ENCODE assay signal across 24 cellular contexts in genomic region chr7:93161181-93161762, GRCh38. TPM values are rescaled to one million over a fixed set of nuclear protein-coding genes. Genes with fewer than 3 reads are reported as not detected.
DNase-seq lines count a peak whose midpoint lies in the region; ATAC-seq and TF ChIP-seq lines count a peak whose summit lies in the region.
"Had no signal": no experiment of that assay in that cellular context is flagged by ENCODE, and none has a peak within 500 bp of the region (broad histone marks: within the 10 kb centered on the region; RNA-seq: fewer than 3 reads in every experiment).

No MANE protein-coding gene starts in this region.

- peak overlapping the region; percentile 76 for H2AK9ac ChIP-seq in IMR-90 (replicated peaks; ENCODE audit: low read depth, low read length, poor library complexity)

- no CpG with 5 or more reads among the region's 3 CpGs for WGBS in IMR-90 (ENCODE audit: extremely low coverage in 2 of 2, insufficient read length in 1 of 2), 2 experiments
- 73 to 82% methylated on average over 3 of the region's 3 CpGs for WGBS in aorta, 2 donors

- H3K56ac ChIP-seq in IMR-90 (ENCODE audit: extremely low read depth, insufficient read depth, low read length) = no peak overlapping the region

- ATAC-seq in IMR-90 (ENCODE audit: low read depth) (no peak), aorta (ENCODE audit: low FRiP score) (no peak)
- ATAC-seq: HepG2, K562, Panc1 had no signal

- H3K79me1 ChIP-seq in IMR-90 (ENCODE audit: low read depth in 1 of 2, low read length in 2 of 2) = no peaks in the 10 kb centered on the region

- H4K91ac ChIP-seq in IMR-90 (ENCODE audit: insufficient read depth, low read depth, low read length) = no peak overlapping the region

- H3K4me3 ChIP-seq in IMR-90 (ENCODE audit: insufficient read depth, low read depth, low read length) = no peak overlapping the region
- H3K4me3 ChIP-seq in brain microvascular endothelial cell (ENCODE audit: low read depth, low read length) = no peak overlapping the region
- no peak overlapping the region for H3K4me3 ChIP-seq in A673 (ENCODE audit: low read depth, low read length, poor library complexity, severe bottlenecking)
- H3K4me3 ChIP-seq in aorta (ENCODE audit: low read length in 2 of 2) = no peak overlapping the region
- H3K4me3 ChIP-seq: GM23248, K562, MG63, SK-N-MC had no signal

- no peak overlapping the region for H2BK15ac ChIP-seq in IMR-90 (ENCODE audit: low read depth, low read length)

- CTCF ChIA-PET in IMR-90 (lab: Yijun Ruan, JAX) (no interaction called here), A673 (lab: Charles Lee) (no interaction called here)

- H2BK20ac ChIP-seq in IMR-90 (ENCODE audit: low read depth, low read length) = no peak overlapping the region

- no peaks in the 10 kb centered on the region for H3K9me1 ChIP-seq in IMR-90 (ENCODE audit: insufficient read depth, low read length)

- no peak for TF ChIP-seq POLR2A in IMR-90 (IDR thresholded peaks at IDR 0.05; ENCODE audit: low read depth, low read length)

- DNase-seq in IMR-90 = no peak
- DNase-seq in RPMI7951 (ENCODE audit: low read depth) = peak; percentile 11
- no peak for DNase-seq in brain microvascular endothelial cell
- DNase-seq in A673 (ENCODE audit: low spot score) = no peak
- no peak for DNase-seq in pons (ENCODE audit: low spot score)
- no peak for DNase-seq in DMS79 (lab: John Stamatoyannopoulos, UW)
- DNase-seq in aorta = no peak
- DNase-seq: ACHN; BE2C; Calu3; CD8-positive, alpha-beta memory T cell; DND-41; GM23248; H7; MG63; NCI-H1694; NCI-H2029 treated with DMSO at 0.1 percent for 48 hours; NCI-H526 treated with DMSO at 0.1 percent for 48 hours; SHP77 treated with DMSO at 0.1 percent for 48 hours had no signal

- no peak for TF ChIP-seq CTCF in IMR-90 (conservative IDR thresholded peaks at IDR 0.05; ENCODE audit: low read depth, low read length)
- no peak for TF ChIP-seq CTCF in brain microvascular endothelial cell (IDR thresholded peaks at IDR 0.05; ENCODE audit: low read depth, low read length, missing control alignments)
- TF ChIP-seq CTCF in A673 (conservative IDR thresholded peaks at IDR 0.05; ENCODE audit: low read depth, low read length) = no peak

- no peak overlapping the region for H3K14ac ChIP-seq in IMR-90 (replicated peaks; ENCODE audit: low read depth, low read length)

- no peak overlapping the region for H2AK5ac ChIP-seq in IMR-90 (ENCODE audit: low read depth, low read length)

- H4K8ac ChIP-seq in IMR-90 (ENCODE audit: low read depth in 2 of 2, low read length in 2 of 2) = no peak overlapping the region

- H3K27me3 ChIP-seq in IMR-90 (ENCODE audit: control insufficient read depth, insufficient read depth, low read length) = no peaks in the 10 kb centered on the region; the same call in 1 of the 2 replicates
- no peaks in the 10 kb centered on the region for H3K27me3 ChIP-seq in brain microvascular endothelial cell (replicated peaks)
- H3K27me3 ChIP-seq in A673 (replicated peaks; ENCODE audit: insufficient read depth, low read depth, low read length, poor library complexity) = no peaks in the 10 kb centered on the region
- no peaks in the 10 kb centered on the region for H3K27me3 ChIP-seq in aorta (ENCODE audit: control insufficient read depth in 1 of 2, insufficient read depth in 2 of 2, low read length in 1 of 2)
- H3K27me3 ChIP-seq: BE2C, MG63 had no signal

- no peak overlapping the region for H2AFZ ChIP-seq in IMR-90 (replicated peaks; ENCODE audit: low read length, poor library complexity)
- H2AFZ ChIP-seq: GM23248 had no signal

- TF ChIP-seq RAD21 in IMR-90 (IDR thresholded peaks at IDR 0.05; ENCODE audit: low read length) = no peak

- no TSS peak for BruUV-seq in IMR-90 (replicated peaks; lab: Mats Ljungman, UMichigan)
- no TSS peak for BruUV-seq in A673 (replicated peaks; lab: Mats Ljungman, UMichigan)

- no peak overlapping the region for H3K9ac ChIP-seq in IMR-90 (ENCODE audit: low read depth, low read length)
- H3K9ac ChIP-seq: GM23248 had no signal

- H3K4me1 ChIP-seq in IMR-90 (ENCODE audit: control insufficient read depth, insufficient read depth, low read length) (no peaks in the 10 kb centered on the region; the same call in 1 of the 2 replicates), A673 (ENCODE audit: insufficient read depth, low read length, poor library complexity, severe bottlenecking) (no peaks in the 10 kb centered on the region), aorta (ENCODE audit: control insufficient read depth in 1 of 2, insufficient read depth in 2 of 2, low read length in 2 of 2) (peaks cover 0 to 1% of the 10 kb centered on the region in 2 donors)
- H3K4me1 ChIP-seq: BE2C had no signal

- dilution Hi-C loops in IMR-90 (cut with HindIII; ENCODE audit: low sequenced_read_pairs, unreplicated experiment) = no loop called here

- intact Hi-C loops in IMR-90 (cut with micrococcal nuclease) = no loop called here
- intact Hi-C loops in A673 (cut with micrococcal nuclease; ENCODE audit: unreplicated experiment) = no loop called here
- intact Hi-C loops in aorta (cut with DNase I) = no loop called here

- POLR2A ChIA-PET in IMR-90 (lab: Charles Lee; ENCODE audit: unreplicated experiment) = no interaction called here
- POLR2A ChIA-PET in A673 (lab: Charles Lee; ENCODE audit: low non-redundant PET) = no interaction called here

- in situ Hi-C loops in IMR-90 (cut with MboI; ENCODE audit: low sequenced_read_pairs) = no loop called here
- in situ Hi-C loops in brain microvascular endothelial cell (cut with HindIII; ENCODE audit: low pct_ligation_motif_present, low sequenced_read_pairs) = no loop called here

- H2BK120ac ChIP-seq in IMR-90 (ENCODE audit: low read depth, low read length) = no peak overlapping the region

- H2BK5ac ChIP-seq in IMR-90 (ENCODE audit: low read depth, low read length, poor library complexity, severe bottlenecking) = no peak overlapping the region

- no peaks in the 10 kb centered on the region for H4K20me1 ChIP-seq in IMR-90 (ENCODE audit: insufficient read depth, low read length)

- H3K18ac ChIP-seq in IMR-90 (ENCODE audit: low read depth, low read length) = no peak overlapping the region

- no peak overlapping the region for H3K23ac ChIP-seq in IMR-90 (ENCODE audit: low read depth, low read length)

- no peak overlapping the region for H3K27ac ChIP-seq in IMR-90 (ENCODE audit: insufficient read depth, low read length)
- H3K27ac ChIP-seq in brain microvascular endothelial cell = peak overlapping the region; percentile 85
- H3K27ac ChIP-seq in A673 (ENCODE audit: low read depth, low read length, poor library complexity, severe bottlenecking) = no peak overlapping the region
- H3K27ac ChIP-seq in aorta (ENCODE audit: low read depth in 1 of 2, low read length in 2 of 2) = no peak overlapping the region
- H3K27ac ChIP-seq: GM23248, SK-N-MC had no signal

- no peak overlapping the region for H4K5ac ChIP-seq in IMR-90 (ENCODE audit: low read depth, low read length)

- H3K4me2 ChIP-seq in IMR-90 (ENCODE audit: low read depth, low read length) = no peak overlapping the region

- peaks cover 3% of the 10 kb centered on the region; the same call in 1 of the 2 replicates for H3K9me3 ChIP-seq in IMR-90 (ENCODE audit: control insufficient read depth, insufficient read depth, low read length)
- H3K9me3 ChIP-seq in A673 (ENCODE audit: low read depth, low read length, poor library complexity, severe bottlenecking) = no peaks in the 10 kb centered on the region
- H3K9me3 ChIP-seq in aorta (ENCODE audit: control insufficient read depth, low read length) = no peaks in the 10 kb centered on the region
- H3K9me3 ChIP-seq: BE2C, MG63 had no signal

- H3K4ac ChIP-seq in IMR-90 (ENCODE audit: low read depth, low read length) = no peak overlapping the region

- H3K36me3 ChIP-seq in IMR-90 (ENCODE audit: control insufficient read depth, insufficient read depth, low read length) (no peaks in the 10 kb centered on the region), brain microvascular endothelial cell (replicated peaks) (no peaks in the 10 kb centered on the region), A673 (ENCODE audit: insufficient read depth, low read length, poor library complexity, severe bottlenecking) (no peaks in the 10 kb centered on the region), aorta (ENCODE audit: control insufficient read depth in 1 of 2, insufficient read depth in 2 of 2, low read length in 1 of 2) (no peaks in the 10 kb centered on the region)
- H3K36me3 ChIP-seq: BE2C, MG63 had no signal

TF ChIP-seq in IMR-90, 13 proteins besides CTCF, POLR2A, EP300 and RAD21 (continues in another document):
- TF ChIP-seq MAFK (IDR thresholded peaks at IDR 0.05; ENCODE audit: low read depth, low read length) (no peak), NFE2L2 (IDR thresholded peaks at IDR 0.05; ENCODE audit: low read depth, low read length) (no peak), SMC3 (IDR thresholded peaks at IDR 0.05; ENCODE audit: low read depth, low read length) (no peak), RFX5 (IDR thresholded peaks at IDR 0.05; ENCODE audit: low read depth, low read length) (no peak), ELK1 (IDR thresholded peaks at IDR 0.05; ENCODE audit: borderline replicate concordance, low read depth, low read length) (no peak), CHD1 (IDR thresholded peaks at IDR 0.05; ENCODE audit: low read depth, low read length) (no peak)

RNA-seq across cellular contexts. Expression of gene SAMD9L, which starts 13.1 kb away (rescaled TPM):
- total RNA-seq in IMR-90 (2012; rRNA removed) (4.1 and 6.4 TPM in 2 replicates), A673 (2021) (0.26 and 0.49 TPM in 2 replicates), aorta (10 to 100 TPM; 10.8 to 23.1 TPM)
- polyA plus RNA-seq in IMR-90 (2012; rRNA removed) (1.2 and 1.9 TPM in 2 replicates), aorta (1 to 10 TPM; 4.4 to 8.8 TPM)
- 0.10 and 0.27 TPM in 2 replicates for polyA plus RNA-seq in IMR-90 (2012; cell fraction: cytosol; rRNA removed)
- polyA plus RNA-seq in IMR-90 (2012; cell fraction: nucleus; rRNA removed; ENCODE audit: low replicate concordance) = 0.36 and 4.8 TPM in 2 replicates
- total RNA-seq in RPMI7951 (2014; rRNA removed; shearing (Covaris generic)) = 25.9 and 33.9 TPM in 2 replicates
- total RNA-seq: G401, H7, HepG2 had no signal
- polyA plus RNA-seq: HepG2 had no signal

RNA-seq across cellular contexts. Expression of gene SAMD9, which starts 43.5 kb away (rescaled TPM):
- 9.5 and 15.6 TPM in 2 replicates for total RNA-seq in IMR-90 (2012; rRNA removed)
- polyA plus RNA-seq in IMR-90 (2012; rRNA removed) = 1.6 and 1.9 TPM in 2 replicates
- 0.09 and 0.15 TPM in 2 replicates for polyA plus RNA-seq in IMR-90 (2012; cell fraction: cytosol; rRNA removed)
- polyA plus RNA-seq in IMR-90 (2012; cell fraction: nucleus; rRNA removed; ENCODE audit: low replicate concordance) = 0.07 and 0.66 TPM in 2 replicates
- 18.8 and 24.3 TPM in 2 replicates for total RNA-seq in RPMI7951 (2014; rRNA removed; shearing (Covaris generic))
- total RNA-seq in A673 (2021) = 1.7 and 1.9 TPM in 2 replicates
- 10 to 100 TPM in 1 of 2 donors, 1 to 10 TPM in 1; 9.5 to 13.7 TPM for total RNA-seq in aorta
- 1 to 10 TPM; 3.5 to 3.9 TPM for polyA plus RNA-seq in aorta
- total RNA-seq: G401 had no signal
